8 cellular contexts compared by ENCODE assay signal in the genomic region with DNA sequence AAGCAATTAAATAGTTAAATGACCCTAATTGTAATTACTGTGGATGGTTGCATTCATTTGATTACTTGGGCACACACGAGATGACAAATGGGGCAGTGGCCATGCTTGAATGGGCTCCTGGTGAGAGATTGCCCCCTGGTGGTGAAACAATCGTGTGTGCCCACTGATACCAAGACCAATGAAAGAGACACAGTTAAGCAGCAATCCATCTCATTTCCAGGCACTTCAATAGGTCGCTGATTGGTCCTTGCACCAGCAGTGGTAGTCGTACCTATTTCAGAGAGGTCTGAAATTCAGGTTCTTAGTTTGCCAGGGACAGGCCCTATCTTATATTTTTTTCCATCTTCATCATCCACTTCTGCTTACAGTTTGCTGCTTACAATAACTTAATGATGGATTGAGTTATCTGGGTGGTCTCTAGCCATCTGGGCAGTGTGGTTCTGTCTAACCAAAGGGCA. TPM values are rescaled to one million over a fixed set of nuclear protein-coding genes. Genes with fewer than 3 reads are reported as not detected.
DNase-seq lines count a peak whose midpoint lies in the region; ATAC-seq and TF ChIP-seq lines count a peak whose summit lies in the region.

No MANE protein-coding gene starts in this region.

- DNase-seq in HL-60 (ENCODE audit: low read depth in 1 of 2, low spot score in 1 of 2) (peak; percentile 69 to 78), NOMO-1 (lab: John Stamatoyannopoulos, UW; ENCODE audit: unreplicated experiment in 2 of 2) (peak; percentile 39 to 58), endothelial cell (ENCODE audit: low spot score) (peak; percentile 73), myocyte (ENCODE audit: low read depth) (peak; percentile 87)
- peak in 2 of 3 experiments; percentile 39 to 48 for DNase-seq in activated CD8-positive, alpha-beta memory T cell treated with anti-CD3 and anti-CD28 coated beads for 48 hours (ENCODE audit: low read depth in 2 of 3, low spot score in 2 of 3)
- peak; percentile 44 to 60 for DNase-seq in stimulated activated CD8-positive, alpha-beta memory T cell treated with anti-CD3 and anti-CD28 coated beads, Interleukin-7, amount 100 ng/mL, for 1 hour (ENCODE audit: low read depth in 2 of 2)

- ATAC-seq in GM21576 (IDR thresholded peaks at IDR 0.05; ENCODE audit: unreplicated experiment): no peak

- peaks cover 39% of the 10 kb centered on the region for H3K36me3 Mint-ChIP-seq in endothelial cell (ENCODE audit: low read depth, unreplicated experiment)

- peaks cover 28% of the 10 kb centered on the region for H3K4me1 Mint-ChIP-seq in endothelial cell (ENCODE audit: unreplicated experiment)

- H3K27me3 ChIP-seq in HL-60 (ENCODE audit: insufficient read depth, poor library complexity, severe bottlenecking): no peaks in the 10 kb centered on the region

- TF ChIP-seq CTCF in GM12873 (IDR thresholded peaks at IDR 0.05; ENCODE audit: insufficient read depth, low read depth, low read length, missing control alignments) (peak; percentile 94), HL-60 (IDR thresholded peaks at IDR 0.05; ENCODE audit: insufficient read depth, low read length) (peak; percentile 87), endothelial cell (IDR thresholded peaks at IDR 0.05; ENCODE audit: unreplicated experiment) (peak; percentile 90)

- H3K27ac Mint-ChIP-seq in endothelial cell (ENCODE audit: unreplicated experiment): no peak overlapping the region

- no peaks in the 10 kb centered on the region for H3K9me3 Mint-ChIP-seq in endothelial cell (ENCODE audit: unreplicated experiment)

- no peak overlapping the region for H3K4me3 Mint-ChIP-seq in endothelial cell (ENCODE audit: unreplicated experiment)

- no peak overlapping the region for H3K27ac ChIP-seq in HL-60 (replicated peaks)

- no peak overlapping the region for H3K4me3 ChIP-seq in HL-60 (replicated peaks; ENCODE audit: insufficient read depth, low read length)

- peaks cover 3% of the 10 kb centered on the region for H3K27me3 Mint-ChIP-seq in endothelial cell (ENCODE audit: unreplicated experiment)

RNA-seq across cellular contexts. Expression of a gene that starts 8.3 kb away (rescaled TPM):
- total RNA-seq in endothelial cell (ENCODE audit: unreplicated experiment) (23.9 TPM), myocyte (53.2 and 58.8 TPM in 2 replicates)
- polyA plus RNA-seq in myocyte (2012): 76.5 TPM
